Comparison of ENCODE assay signal across 22 cellular contexts in genomic region chr2:36407403-36407802, GRCh38. TPM values are rescaled to one million over a fixed set of nuclear protein-coding genes. Genes with fewer than 3 reads are reported as not detected.
A peak's percentile ranks its signal among the peaks of the same experiment; 100 is the strongest.
DNase-seq lines count a peak whose midpoint lies in the region; ATAC-seq, FAIRE-seq and TF ChIP-seq lines count a peak whose summit lies in the region.
"Had no signal": no experiment of that assay in that cellular context is flagged by ENCODE, and none has a peak within 500 bp of the region (broad histone marks: within the 10 kb centered on the region; RNA-seq: fewer than 3 reads in every experiment).

No MANE protein-coding gene starts in this region.

- TF ChIP-seq POLR2A in GM12891 (IDR thresholded peaks at IDR 0.05; ENCODE audit: low read depth, low read length): no peak

- no peak for ATAC-seq in heart right ventricle
- no peak for ATAC-seq in left cardiac atrium
- no peak for ATAC-seq in upper lobe of right lung
- ATAC-seq in stimulated activated naive CD8-positive, alpha-beta T cell treated with anti-CD3 and anti-CD28 coated beads, Interleukin-15, Interleukin-2, amounts not matched to agents 100 U/mL and 50 U/mL, for 24 hours: no peak
- ATAC-seq: activated T-helper 17 cell treated with anti-CD3 and anti-CD28 coated beads, Interleukin-2, amount 50 U/mL, for 72 hours had no signal

- H3K4me3 Mint-ChIP-seq in neural progenitor cell: no peak overlapping the region
- H3K4me3 Mint-ChIP-seq: activated naive CD8-positive, alpha-beta T cell treated with anti-CD3 and anti-CD28 coated beads for 36 hours; activated T-helper 17 cell treated with anti-CD3 and anti-CD28 coated beads, Interleukin-2, amount 50 U/mL, for 72 hours had no signal

- H3K9me3 ChIP-seq in heart right ventricle (no peaks in the 10 kb centered on the region), neural progenitor cell (ENCODE audit: low read depth) (no peaks in the 10 kb centered on the region), upper lobe of right lung (no peaks in the 10 kb centered on the region)
- H3K9me3 ChIP-seq: BLaER1 treated with 17β-estradiol and CSF1 and Interleukin-3, amounts not matched to agents 10 nM and 100 nM; colonic mucosa; uterus had no signal

- no peak overlapping the region for H2AFZ ChIP-seq in neural progenitor cell (replicated peaks)
- H2AFZ ChIP-seq: parathyroid adenoma had no signal

- H3K9me3 Mint-ChIP-seq in neural progenitor cell: no peaks in the 10 kb centered on the region
- H3K9me3 Mint-ChIP-seq: activated naive CD8-positive, alpha-beta T cell treated with anti-CD3 and anti-CD28 coated beads for 36 hours; activated T-helper 17 cell treated with anti-CD3 and anti-CD28 coated beads, Interleukin-2, amount 50 U/mL, for 72 hours had no signal

- H4K20me1 ChIP-seq in neural progenitor cell (ENCODE audit: low read depth): peaks cover 11% of the 10 kb centered on the region

- H3K36me3 Mint-ChIP-seq in neural progenitor cell: no peaks in the 10 kb centered on the region
- H3K36me3 Mint-ChIP-seq: activated naive CD8-positive, alpha-beta T cell treated with anti-CD3 and anti-CD28 coated beads for 36 hours had no signal

- H3K27ac Mint-ChIP-seq in neural progenitor cell: no peak overlapping the region
- H3K27ac Mint-ChIP-seq: activated naive CD8-positive, alpha-beta T cell treated with anti-CD3 and anti-CD28 coated beads for 36 hours; activated T-helper 17 cell treated with anti-CD3 and anti-CD28 coated beads, Interleukin-2, amount 50 U/mL, for 72 hours had no signal

- H3K27ac ChIP-seq in heart right ventricle (peak overlapping the region; percentile 0 to 80 (median 47)), neural progenitor cell (peak overlapping the region; percentile 83), upper lobe of right lung (peak overlapping the region; percentile 14)
- H3K27ac ChIP-seq: BLaER1 treated with 17β-estradiol and CSF1 and Interleukin-3, amounts not matched to agents 10 nM and 100 nM; colonic mucosa; HL-60; parathyroid adenoma had no signal

- H3K9ac ChIP-seq in neural progenitor cell: no peak overlapping the region
- H3K9ac ChIP-seq: BLaER1 treated with 17β-estradiol and CSF1 and Interleukin-3, amounts not matched to agents 10 nM and 100 nM; parathyroid adenoma had no signal

- no peak overlapping the region for H3K4me3 ChIP-seq in heart right ventricle
- no peak overlapping the region for H3K4me3 ChIP-seq in neural progenitor cell
- H3K4me3 ChIP-seq in upper lobe of right lung: no peak overlapping the region
- H3K4me3 ChIP-seq: BLaER1 treated with 17β-estradiol and CSF1 and Interleukin-3, amounts not matched to agents 10 nM and 100 nM; colonic mucosa; uterus had no signal

- H3K27me3 Mint-ChIP-seq in neural progenitor cell (ENCODE audit: insufficient read depth, low read depth): no peaks in the 10 kb centered on the region
- H3K27me3 Mint-ChIP-seq: activated naive CD8-positive, alpha-beta T cell treated with anti-CD3 and anti-CD28 coated beads for 36 hours had no signal

- peaks cover 24 to 95% (median 57%) of the 10 kb centered on the region in 9 donors for H3K4me1 ChIP-seq in heart right ventricle
- H3K4me1 ChIP-seq in neural progenitor cell: peaks cover 38% of the 10 kb centered on the region
- peaks cover 40% of the 10 kb centered on the region for H3K4me1 ChIP-seq in upper lobe of right lung
- H3K4me1 ChIP-seq: colonic mucosa, uterus had no signal

- intact Hi-C loops in heart right ventricle (cut with DNase I): loop anchor here in 1 of 10 donors (5.0 kb wide), 1 partner anchor 40 kb away; no protein-coding TSS in a partner anchor
- intact Hi-C loops in left cardiac atrium (cut with DNase I): no loop called here
- intact Hi-C loops in upper lobe of right lung (cut with DNase I): no loop called here

- H3K36me3 ChIP-seq in heart right ventricle (no peaks in the 10 kb centered on the region), neural progenitor cell (no peaks in the 10 kb centered on the region), upper lobe of right lung (no peaks in the 10 kb centered on the region)
- H3K36me3 ChIP-seq: colonic mucosa, uterus had no signal

- no peak for TF ChIP-seq CTCF in heart right ventricle (IDR thresholded peaks at IDR 0.05)
- TF ChIP-seq CTCF in neural progenitor cell (IDR thresholded peaks at IDR 0.05): no peak
- no peak for TF ChIP-seq CTCF in upper lobe of right lung (IDR thresholded peaks at IDR 0.05)

- FAIRE-seq in GM12891 (lab: Jason Lieb, UNC): no peak

- peaks cover 24% of the 10 kb centered on the region for H3K4me1 Mint-ChIP-seq in neural progenitor cell
- H3K4me1 Mint-ChIP-seq: activated naive CD8-positive, alpha-beta T cell treated with anti-CD3 and anti-CD28 coated beads for 36 hours; activated T-helper 17 cell treated with anti-CD3 and anti-CD28 coated beads, Interleukin-2, amount 50 U/mL, for 72 hours had no signal

- H3K27me3 ChIP-seq in heart right ventricle (no peaks in the 10 kb centered on the region), neural progenitor cell (no peaks in the 10 kb centered on the region), upper lobe of right lung (no peaks in the 10 kb centered on the region)
- H3K27me3 ChIP-seq: BLaER1 treated with 17β-estradiol and CSF1 and Interleukin-3, amounts not matched to agents 10 nM and 100 nM; colonic mucosa; uterus had no signal

- WGBS in heart right ventricle, 2 donors: 46 to 56% methylated on average over 4 of the region's 4 CpGs

- peak overlapping the region; percentile 64 for H3K4me2 ChIP-seq in neural progenitor cell
- H3K4me2 ChIP-seq: BLaER1 treated with 17β-estradiol and CSF1 and Interleukin-3, amounts not matched to agents 10 nM and 100 nM had no signal

- peaks cover 34% of the 10 kb centered on the region for H3F3A ChIP-seq in neural progenitor cell (ENCODE audit: low read depth)

- H3K79me2 ChIP-seq in neural progenitor cell (ENCODE audit: low read depth): peaks cover 12% of the 10 kb centered on the region
- H3K79me2 ChIP-seq: parathyroid adenoma had no signal

- DNase-seq in heart right ventricle (no peak), left cardiac atrium (no peak), cerebellar cortex (ENCODE audit: low spot score) (peak; percentile 25), neural progenitor cell (ENCODE audit: low spot score) (no peak), upper lobe of right lung (no peak), GM12891 (ENCODE audit: insufficient read length, low spot score) (no peak)
- no peak for DNase-seq in stimulated activated naive CD8-positive, alpha-beta T cell treated with anti-CD3 and anti-CD28 coated beads, Interleukin-15, Interleukin-2, amounts not matched to agents 100 U/mL and 50 U/mL, for 24 hours
- no peak for DNase-seq in activated CD4-positive, alpha-beta T cell treated with anti-CD3 and anti-CD28 coated beads for 1 hour
- DNase-seq: activated CD4-positive, alpha-beta T cell treated with anti-CD3 and anti-CD28 coated beads for 4 hours; activated naive CD8-positive, alpha-beta T cell treated with anti-CD3 and anti-CD28 coated beads for 36 hours; colonic mucosa; foreskin melanocyte; MM.1S; NCI-H1436 treated with DMSO at 0.1 percent for 48 hours; NCI-H69; stimulated activated CD4-positive, alpha-beta T cell treated with anti-CD3 and anti-CD28 coated beads, Interleukin-4, amount 100 ng/mL, for 4 hours; SW 1271; uterus had no signal

TF ChIP-seq in GM12891, 5 proteins besides CTCF, POLR2A, EP300 and RAD21:
- no peak for TF ChIP-seq TAF1 (IDR thresholded peaks at IDR 0.05; ENCODE audit: low read depth, low read length)
- TF ChIP-seq PAX5 (IDR thresholded peaks at IDR 0.05; ENCODE audit: insufficient read depth, low read length, severe bottlenecking): no peak
- TF ChIP-seq POU2F2 (IDR thresholded peaks at IDR 0.05; ENCODE audit: low read depth, low read length): no peak
- TF ChIP-seq SPI1 (IDR thresholded peaks at IDR 0.05; ENCODE audit: low read depth, low read length): no peak
- no peak for TF ChIP-seq POLR2AphosphoS5 (IDR thresholded peaks at IDR 0.05; ENCODE audit: low read depth, low read length)

RNA-seq across cellular contexts. Expression of gene CRIM1, which starts 51.8 kb away (rescaled TPM):
- 10 to 100 TPM; 35.1 to 83.6 (median 66.5) TPM for total RNA-seq in heart right ventricle
- polyA plus RNA-seq in heart right ventricle: 10 to 100 TPM; 14.1 to 21.4 TPM
- 100 to 1,000 TPM in 1 of 2 donors, 10 to 100 TPM in 1; 29.6 to 101 TPM for total RNA-seq in left cardiac atrium
- 4.9 and 10.2 TPM in 2 replicates for total RNA-seq in neural progenitor cell (ENCODE audit: low replicate concordance)
- total RNA-seq in upper lobe of right lung: 158 TPM
- polyA plus RNA-seq in GM12891 (2012; ENCODE audit: low read depth, missing spikeins): 3.7 TPM

Comparison
In these comparisons a context has a peak if more than half of its experiments do, and no peak if none do; other contexts are left out.
1. H3K27ac ChIP-seq: peak in every context shown above with its lines; median percentile 83 in neural progenitor cell; 47 in heart right ventricle; 14 in upper lobe of right lung.